ENCODE assay signal across 8 cellular contexts in genomic region chr22:37501610-37502341, GRCh38. TPM values are rescaled to one million over a fixed set of nuclear protein-coding genes. Genes with fewer than 3 reads are reported as not detected.
A peak's percentile ranks its signal among the peaks of the same experiment; 100 is the strongest.
DNase-seq lines count a peak whose midpoint lies in the region; ATAC-seq and TF ChIP-seq lines count a peak whose summit lies in the region.

No MANE protein-coding gene starts in this region.

- no peak for ATAC-seq in HG03342 (IDR thresholded peaks at IDR 0.05; ENCODE audit: unreplicated experiment)
- no peak for ATAC-seq in HG03469 (IDR thresholded peaks at IDR 0.05; ENCODE audit: unreplicated experiment)
- ATAC-seq in activated T-cell treated with anti-CD3 and anti-CD28 coated beads, Interleukin-2, amount 50 U/mL, for 4 hours = no peak

- TF ChIP-seq CTCF in nephron progenitor cell (IDR thresholded peaks at IDR 0.05) = no peak

- peak overlapping the region; percentile 41 for H3K27ac ChIP-seq in epithelial cell of prostate

- H3K4me3 Mint-ChIP-seq in nephron progenitor cell = peak overlapping the region; percentile 76
- no peak overlapping the region for H3K4me3 Mint-ChIP-seq in activated T-cell treated with anti-CD3 and anti-CD28 coated beads, Interleukin-2, amount 50 U/mL, for 4 hours

- no peaks in the 10 kb centered on the region for H3K9me3 Mint-ChIP-seq in nephron progenitor cell
- H3K9me3 Mint-ChIP-seq in activated T-cell treated with anti-CD3 and anti-CD28 coated beads, Interleukin-2, amount 50 U/mL, for 4 hours = no peaks in the 10 kb centered on the region

- H3K4me1 Mint-ChIP-seq in nephron progenitor cell = peaks cover 69% of the 10 kb centered on the region
- peaks cover 22% of the 10 kb centered on the region for H3K4me1 Mint-ChIP-seq in activated T-cell treated with anti-CD3 and anti-CD28 coated beads, Interleukin-2, amount 50 U/mL, for 4 hours (ENCODE audit: low read depth)

- DNase-seq in COLO829 (ENCODE audit: low spot score) = peak; percentile 95
- DNase-seq in NCI-H460 (ENCODE audit: extremely low read depth, low read depth) = peak; percentile 19
- DNase-seq in epithelial cell of prostate (ENCODE audit: low read depth, low spot score) = no peak
- no peak for DNase-seq in nephron progenitor cell
- DNase-seq in NK-92 treated with Interleukin-12 subunit alpha and Interleukin-12 subunit beta, amount 100 ng/mL, for 24 hours (lab: John Stamatoyannopoulos, UW) = no peak
- no peak for DNase-seq in activated T-cell treated with anti-CD3 and anti-CD28 coated beads, Interleukin-2, amount 50 U/mL, for 4 hours

- peaks cover 5% of the 10 kb centered on the region for H3K36me3 Mint-ChIP-seq in nephron progenitor cell (ENCODE audit: low read depth)
- H3K36me3 Mint-ChIP-seq in activated T-cell treated with anti-CD3 and anti-CD28 coated beads, Interleukin-2, amount 50 U/mL, for 4 hours (ENCODE audit: insufficient read depth) = no peaks in the 10 kb centered on the region

- peak overlapping the region; percentile 89 for H3K27ac Mint-ChIP-seq in nephron progenitor cell

- H3K27me3 Mint-ChIP-seq in nephron progenitor cell (ENCODE audit: low read depth, poor library complexity) = peaks cover 7% of the 10 kb centered on the region
- H3K27me3 Mint-ChIP-seq in activated T-cell treated with anti-CD3 and anti-CD28 coated beads, Interleukin-2, amount 50 U/mL, for 4 hours (ENCODE audit: low read depth) = peaks cover 4% of the 10 kb centered on the region

RNA-seq across cellular contexts. Expression of gene MFNG, which starts 15.6 kb away (rescaled TPM):
- total RNA-seq in NCI-H460 (2014; rRNA removed; shearing (Covaris generic)) = not detected in 2 replicates
- polyA plus RNA-seq in NCI-H460 (2014; cell fraction: nucleus; rRNA removed) = 1.1 and 4.1 TPM in 2 replicates
- total RNA-seq in activated T-cell treated with anti-CD3 and anti-CD28 coated beads, Interleukin-2, amount 50 U/mL, for 4 hours = 100 to 1,000 TPM; 157 to 188 (median 184) TPM

RNA-seq across cellular contexts. Expression of gene CARD10, which starts 17.4 kb away (rescaled TPM):
- 3.1 and 4.7 TPM in 2 replicates for total RNA-seq in NCI-H460 (2014; rRNA removed; shearing (Covaris generic))
- 7.2 and 7.8 TPM in 2 replicates for polyA plus RNA-seq in NCI-H460 (2014; cell fraction: nucleus; rRNA removed)
- total RNA-seq in activated T-cell treated with anti-CD3 and anti-CD28 coated beads, Interleukin-2, amount 50 U/mL, for 4 hours = under 1 TPM in 2 of 3 donors, not detected in 1; 0.26 to 0.35 TPM

RNA-seq across cellular contexts. Expression of gene CDC42EP1, which starts 58.5 kb away (rescaled TPM):
- 43.7 and 59.0 TPM in 2 replicates for total RNA-seq in NCI-H460 (2014; rRNA removed; shearing (Covaris generic))
- polyA plus RNA-seq in NCI-H460 (2014; cell fraction: nucleus; rRNA removed) = 25.0 and 26.6 TPM in 2 replicates
- under 1 TPM; 0.13 to 0.42 (median 0.35) TPM for total RNA-seq in activated T-cell treated with anti-CD3 and anti-CD28 coated beads, Interleukin-2, amount 50 U/mL, for 4 hours

Comparison
In these comparisons a context has a peak if more than half of its experiments do, and no peak if none do; other contexts are left out.
1. DNase-seq: peak in COLO829 (single experiment) and NCI-H460 (single experiment); none in epithelial cell of prostate (single experiment), nephron progenitor cell (single experiment), NK-92 treated with Interleukin-12 subunit alpha and Interleukin-12 subunit beta, amount 100 ng/mL, for 24 hours (single experiment) and activated T-cell treated with anti-CD3 and anti-CD28 coated beads, Interleukin-2, amount 50 U/mL, for 4 hours (single experiment).
2. RNA of gene MFNG, which starts 15.6 kb away (total RNA-seq): 157 to 188 TPM in activated T-cell treated with anti-CD3 and anti-CD28 coated beads, Interleukin-2, amount 50 U/mL, for 4 hours; not detected in NCI-H460; every median in the first group is over 100 times any median in the second.
3. RNA of gene CDC42EP1, which starts 58.5 kb away (total RNA-seq): 43.7 to 59.0 TPM in NCI-H460; 0.13 to 0.42 TPM in activated T-cell treated with anti-CD3 and anti-CD28 coated beads, Interleukin-2, amount 50 U/mL, for 4 hours; every median in the first group is over 10 times any median in the second.